ENCODE assay signal across 11 cellular contexts in the genomic region with DNA sequence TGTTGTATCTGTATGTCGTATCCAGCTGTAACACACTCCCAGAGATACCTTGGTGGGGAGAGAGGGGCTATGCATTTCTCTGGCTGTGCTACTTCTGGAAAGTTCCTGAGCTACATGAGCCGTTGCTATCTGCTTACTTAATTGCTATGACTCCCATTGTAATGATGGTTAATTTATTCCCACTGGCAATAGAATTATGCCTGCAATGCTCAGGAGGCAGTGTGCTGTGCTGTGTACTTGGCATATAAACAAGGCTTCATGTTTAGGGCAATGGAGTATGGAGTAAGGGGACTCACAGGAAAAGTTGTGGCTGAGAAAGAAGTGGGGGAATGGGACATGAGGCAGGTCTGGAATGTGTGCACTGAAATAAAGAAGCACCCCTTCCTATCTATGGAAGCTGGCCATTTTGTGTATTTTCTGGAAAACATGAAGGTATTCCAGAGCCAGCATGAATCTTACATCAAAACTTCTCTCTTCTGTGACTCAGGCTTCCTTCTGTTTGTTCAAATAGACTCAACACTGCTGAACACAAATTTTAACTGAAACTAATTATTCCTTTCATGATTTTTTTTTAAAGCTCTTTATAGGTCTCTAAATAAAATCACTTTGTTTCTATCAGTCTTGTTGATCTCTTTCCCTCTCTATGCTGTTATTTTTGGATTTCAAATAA. TPM values are rescaled to one million over a fixed set of nuclear protein-coding genes. Genes with fewer than 3 reads are reported as not detected.
DNase-seq lines count a peak whose midpoint lies in the region; ATAC-seq and TF ChIP-seq lines count a peak whose summit lies in the region.
"Had no signal": no experiment of that assay in that cellular context is flagged by ENCODE, and none has a peak within 500 bp of the region (broad histone marks: within the 10 kb centered on the region; RNA-seq: fewer than 3 reads in every experiment).

No MANE protein-coding gene starts in this region.

- H3K27ac ChIP-seq in gastroesophageal sphincter, result peak overlapping the region in 3 of 4 donors; percentile 2 to 52 (median 9)
- H3K27ac ChIP-seq in stomach smooth muscle (ENCODE audit: low read length), result peak overlapping the region; percentile 24

- peaks cover 83% of the 10 kb centered on the region for H3K36me3 Mint-ChIP-seq in activated CD4-positive, alpha-beta T cell treated with anti-CD3 and anti-CD28 coated beads, Interleukin-2, amount 10 ng/mL, durations not matched to agents 7 days and 5 days (ENCODE audit: low read depth)
- H3K36me3 Mint-ChIP-seq in activated T-helper 1 cell treated with anti-CD3 and anti-CD28 coated beads, Interleukin-12 subunit alpha, Interleukin-12 subunit beta, Interleukin-2, Interleukin-4 antibody, amounts not matched to agents 30 ng/mL and 10 ng/mL and 1 ng/mL, durations not matched to agents 14 hours and 24 hours and 36 hours (ENCODE audit: low read depth), result peaks cover 74% of the 10 kb centered on the region

- peak overlapping the region; percentile 90 for H3K27ac Mint-ChIP-seq in activated CD4-positive, alpha-beta T cell treated with anti-CD3 and anti-CD28 coated beads, Interleukin-2, amount 10 ng/mL, durations not matched to agents 7 days and 5 days
- H3K27ac Mint-ChIP-seq in activated T-helper 1 cell treated with anti-CD3 and anti-CD28 coated beads, Interleukin-12 subunit alpha, Interleukin-12 subunit beta, Interleukin-2, Interleukin-4 antibody, amounts not matched to agents 30 ng/mL and 10 ng/mL and 1 ng/mL, durations not matched to agents 14 hours and 24 hours and 36 hours, result peak overlapping the region; percentile 49

- TF ChIP-seq POLR2A in gastroesophageal sphincter (IDR thresholded peaks at IDR 0.05), result no peak

- peaks cover 21 to 65% (median 24%) of the 10 kb centered on the region in 3 donors for H3K4me1 ChIP-seq in gastroesophageal sphincter
- H3K4me1 ChIP-seq in stomach smooth muscle (ENCODE audit: control insufficient read depth, insufficient read depth, low read length), result peaks cover 23% of the 10 kb centered on the region

- intact Hi-C loops in activated T-helper 1 cell treated with anti-CD3 and anti-CD28 coated beads, Interleukin-12 subunit alpha, Interleukin-12 subunit beta, Interleukin-2, Interleukin-4 antibody, amounts not matched to agents 30 ng/mL and 10 ng/mL and 1 ng/mL, durations not matched to agents 14 hours and 24 hours and 36 hours (cut with micrococcal nuclease), result loop anchor here (5.0 to 10.0 kb wide), 3 partner anchors 595 to 932 kb away; partner anchors contain the start of gene CAT

- H3K9me3 ChIP-seq in gastroesophageal sphincter, result no peaks in the 10 kb centered on the region
- H3K9me3 ChIP-seq in stomach smooth muscle (ENCODE audit: control insufficient read depth in 2 of 2, low read length in 2 of 2), result no peaks in the 10 kb centered on the region

- no peak for TF ChIP-seq EP300 in gastroesophageal sphincter (IDR thresholded peaks at IDR 0.05)

- H3K27me3 Mint-ChIP-seq in activated CD4-positive, alpha-beta T cell treated with anti-CD3 and anti-CD28 coated beads, Interleukin-2, amount 10 ng/mL, durations not matched to agents 7 days and 5 days, result no peaks in the 10 kb centered on the region
- H3K27me3 Mint-ChIP-seq in activated T-helper 1 cell treated with anti-CD3 and anti-CD28 coated beads, Interleukin-12 subunit alpha, Interleukin-12 subunit beta, Interleukin-2, Interleukin-4 antibody, amounts not matched to agents 30 ng/mL and 10 ng/mL and 1 ng/mL, durations not matched to agents 14 hours and 24 hours and 36 hours (ENCODE audit: insufficient read depth), result no peaks in the 10 kb centered on the region

- 0 to 83% methylated on average over 1 of the region's 2 CpGs for WGBS in gastroesophageal sphincter (ENCODE audit: low coverage in 1 of 2), 2 donors

- POLR2A ChIA-PET in activated CD4-positive, alpha-beta T cell treated with anti-CD3 and anti-CD28 coated beads, Interleukin-2, amount 10 ng/mL, durations not matched to agents 7 days and 5 days (lab: Charles Lee), result no interaction called here

- H3K27me3 ChIP-seq in gastroesophageal sphincter (no peaks in the 10 kb centered on the region), stomach smooth muscle (ENCODE audit: control insufficient read depth in 1 of 2, insufficient read depth in 2 of 2, low read length in 2 of 2) (no peaks in the 10 kb centered on the region)

- no peak for DNase-seq in activated CD4-positive, alpha-beta T cell treated with anti-CD3 and anti-CD28 coated beads, Interleukin-2, amount 10 ng/mL, durations not matched to agents 7 days and 5 days
- no peak for DNase-seq in activated CD4-positive, alpha-beta T cell treated with anti-CD3 and anti-CD28 coated beads for 1 hour
- DNase-seq in activated T-helper 1 cell treated with anti-CD3 and anti-CD28 coated beads, Interleukin-12 subunit alpha, Interleukin-12 subunit beta, Interleukin-2, Interleukin-4 antibody, amounts not matched to agents 30 ng/mL and 10 ng/mL and 1 ng/mL, durations not matched to agents 14 hours and 24 hours and 36 hours (ENCODE audit: low spot score), result no peak
- DNase-seq in cerebellum (ENCODE audit: low spot score) (no peak), SHP77 treated with DMSO at 0.1 percent for 48 hours (lab: John Stamatoyannopoulos, UW) (no peak)
- DNase-seq: erythroblast, kidney glomerular epithelial cell, MV-4-11 had no signal

- H3K9me3 Mint-ChIP-seq in activated CD4-positive, alpha-beta T cell treated with anti-CD3 and anti-CD28 coated beads, Interleukin-2, amount 10 ng/mL, durations not matched to agents 7 days and 5 days, result peaks cover 2% of the 10 kb centered on the region
- H3K9me3 Mint-ChIP-seq in activated T-helper 1 cell treated with anti-CD3 and anti-CD28 coated beads, Interleukin-12 subunit alpha, Interleukin-12 subunit beta, Interleukin-2, Interleukin-4 antibody, amounts not matched to agents 30 ng/mL and 10 ng/mL and 1 ng/mL, durations not matched to agents 14 hours and 24 hours and 36 hours, result no peaks in the 10 kb centered on the region

- TF ChIP-seq CTCF in gastroesophageal sphincter (IDR thresholded peaks at IDR 0.05), result no peak

- no peak overlapping the region for H3K4me3 Mint-ChIP-seq in activated CD4-positive, alpha-beta T cell treated with anti-CD3 and anti-CD28 coated beads, Interleukin-2, amount 10 ng/mL, durations not matched to agents 7 days and 5 days
- peak overlapping the region; percentile 32 for H3K4me3 Mint-ChIP-seq in activated T-helper 1 cell treated with anti-CD3 and anti-CD28 coated beads, Interleukin-12 subunit alpha, Interleukin-12 subunit beta, Interleukin-2, Interleukin-4 antibody, amounts not matched to agents 30 ng/mL and 10 ng/mL and 1 ng/mL, durations not matched to agents 14 hours and 24 hours and 36 hours

- no peak overlapping the region for H3K4me3 ChIP-seq in gastroesophageal sphincter
- no peak overlapping the region for H3K4me3 ChIP-seq in stomach smooth muscle (ENCODE audit: low read length in 2 of 2)

- CTCF ChIA-PET in activated CD4-positive, alpha-beta T cell treated with anti-CD3 and anti-CD28 coated beads, Interleukin-2, amount 10 ng/mL, durations not matched to agents 7 days and 5 days (lab: Charles Lee), result interaction anchor here (1.3 to 1.5 kb wide), 3 partner anchors 16 to 40 kb away, joined by 3 to 5 read pairs (median 3); no protein-coding TSS in a partner anchor

- H3K4me1 Mint-ChIP-seq in activated CD4-positive, alpha-beta T cell treated with anti-CD3 and anti-CD28 coated beads, Interleukin-2, amount 10 ng/mL, durations not matched to agents 7 days and 5 days, result peaks cover 82% of the 10 kb centered on the region
- peaks cover 79% of the 10 kb centered on the region for H3K4me1 Mint-ChIP-seq in activated T-helper 1 cell treated with anti-CD3 and anti-CD28 coated beads, Interleukin-12 subunit alpha, Interleukin-12 subunit beta, Interleukin-2, Interleukin-4 antibody, amounts not matched to agents 30 ng/mL and 10 ng/mL and 1 ng/mL, durations not matched to agents 14 hours and 24 hours and 36 hours (ENCODE audit: low read depth)

- H3K36me3 ChIP-seq in gastroesophageal sphincter, result peaks cover 0 to 61% of the 10 kb centered on the region in 2 donors
- peaks cover 37 to 48% of the 10 kb centered on the region in 2 donors for H3K36me3 ChIP-seq in stomach smooth muscle (ENCODE audit: control insufficient read depth in 2 of 2, insufficient read depth in 2 of 2, low read length in 2 of 2)

- H3K9ac ChIP-seq in stomach smooth muscle (ENCODE audit: low read length in 2 of 2), result no peak overlapping the region

- ATAC-seq in gastroesophageal sphincter, result no peak
- no peak for ATAC-seq in HG03571 (IDR thresholded peaks at IDR 0.05; ENCODE audit: unreplicated experiment)

RNA-seq across cellular contexts. Expression of gene CD44, which starts 40.6 kb away (rescaled TPM):
- total RNA-seq in activated CD4-positive, alpha-beta T cell treated with anti-CD3 and anti-CD28 coated beads, Interleukin-2, amount 10 ng/mL, durations not matched to agents 7 days and 5 days, result 100 to 1,000 TPM; 518 to 534 TPM
- total RNA-seq in activated T-helper 1 cell treated with anti-CD3 and anti-CD28 coated beads, Interleukin-12 subunit alpha, Interleukin-12 subunit beta, Interleukin-2, Interleukin-4 antibody, amounts not matched to agents 30 ng/mL and 10 ng/mL and 1 ng/mL, durations not matched to agents 14 hours and 24 hours and 36 hours, result 547 and 550 TPM in 2 replicates
- total RNA-seq in gastroesophageal sphincter, result 100 to 1,000 TPM; 211 to 319 (median 266) TPM
- 6.0 TPM for total RNA-seq in cerebellum

Comparison
In these comparisons a context has a peak if more than half of its experiments do, and no peak if none do; other contexts are left out.
1. RNA of gene CD44, which starts 40.6 kb away (total RNA-seq): 547 to 550 TPM in activated T-helper 1 cell treated with anti-CD3 and anti-CD28 coated beads, Interleukin-12 subunit alpha, Interleukin-12 subunit beta, Interleukin-2, Interleukin-4 antibody, amounts not matched to agents 30 ng/mL and 10 ng/mL and 1 ng/mL, durations not matched to agents 14 hours and 24 hours and 36 hours, 518 to 534 TPM in activated CD4-positive, alpha-beta T cell treated with anti-CD3 and anti-CD28 coated beads, Interleukin-2, amount 10 ng/mL, durations not matched to agents 7 days and 5 days and 211 to 319 TPM in gastroesophageal sphincter; 6.0 TPM in cerebellum (single experiment); every median in the first group is over 10 times any median in the second.